Comparison of ENCODE assay signal across 12 cellular contexts in the genomic region with DNA sequence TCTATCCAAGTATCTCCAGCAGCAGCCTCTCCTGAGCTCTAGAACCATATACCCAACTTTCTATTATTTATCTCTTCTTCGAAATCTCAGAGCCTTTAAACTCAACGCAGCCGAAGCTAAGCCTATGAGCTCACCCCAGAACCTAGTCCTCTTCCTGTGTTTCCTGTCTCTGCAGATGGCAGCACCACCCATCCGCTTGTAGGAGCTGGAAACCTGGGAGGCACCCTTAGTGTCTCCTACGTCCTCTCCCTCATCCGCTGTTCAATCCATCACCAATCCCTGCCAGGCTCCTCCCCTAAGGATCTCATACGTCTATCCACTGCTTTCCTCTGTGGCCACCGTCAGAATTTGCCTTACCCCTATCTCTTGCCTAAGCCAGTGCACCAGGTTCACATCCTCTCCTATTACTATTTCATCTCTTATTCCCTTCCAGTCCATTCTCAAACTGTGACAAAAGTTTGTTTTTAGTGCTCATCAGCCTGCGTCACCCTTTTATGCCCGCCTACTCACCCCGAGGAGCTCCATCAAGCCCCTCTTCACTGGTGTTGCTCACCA. TPM values are rescaled to one million over a fixed set of nuclear protein-coding genes. Genes with fewer than 3 reads are reported as not detected.
DNase-seq lines count a peak whose midpoint lies in the region; ATAC-seq, FAIRE-seq and TF ChIP-seq lines count a peak whose summit lies in the region.
"Had no signal": no experiment of that assay in that cellular context is flagged by ENCODE, and none has a peak within 500 bp of the region (broad histone marks: within the 10 kb centered on the region; RNA-seq: fewer than 3 reads in every experiment).

No MANE protein-coding gene starts in this region.

- peaks cover 100% of the 10 kb centered on the region for H3K79me2 ChIP-seq in astrocyte (ENCODE audit: insufficient read depth, low read length)

- H3K27me3 ChIP-seq in astrocyte (ENCODE audit: insufficient read depth, low read length) (no peaks in the 10 kb centered on the region), tibial nerve (no peaks in the 10 kb centered on the region), pancreas (no peaks in the 10 kb centered on the region)
- H3K27me3 ChIP-seq: SJSA1 had no signal

- no peak overlapping the region for H3K9ac ChIP-seq in astrocyte (ENCODE audit: low read length)

- no peak for TF ChIP-seq POLR2A in tibial nerve (IDR thresholded peaks at IDR 0.05)

- H3K4me3 ChIP-seq in astrocyte (ENCODE audit: insufficient read depth, low read depth, low read length) (no peak overlapping the region), tibial nerve (no peak overlapping the region), pancreas (no peak overlapping the region)
- H3K4me3 ChIP-seq: SJSA1 had no signal

- no peak overlapping the region for H3K4me2 ChIP-seq in astrocyte (ENCODE audit: low read length)

- no peak for ATAC-seq in memory B cell (ENCODE audit: low read depth)
- no peak for ATAC-seq in pancreas

- TF ChIP-seq EP300 in tibial nerve (IDR thresholded peaks at IDR 0.05) = no peak

- 60 to 70% methylated on average over 11 of the region's 11 CpGs for WGBS in tibial nerve, 2 donors
- 83 to 87% methylated on average over 11 of the region's 11 CpGs for WGBS in pancreas, 2 donors

- peaks cover 100% of the 10 kb centered on the region for H4K20me1 ChIP-seq in astrocyte (ENCODE audit: insufficient read depth, low read length)

- peak overlapping the region; percentile 23 for H3K4me3 Mint-ChIP-seq in activated naive CD4-positive, alpha-beta T cell treated with anti-CD3 and anti-CD28 coated beads, Interleukin-2, amount 10 ng/mL, durations not matched to agents 7 days and 5 days
- H3K4me3 Mint-ChIP-seq in astrocyte (ENCODE audit: unreplicated experiment) (peak overlapping the region; percentile 6), memory B cell (no peak overlapping the region)

- CTCF ChIA-PET in activated naive CD4-positive, alpha-beta T cell treated with anti-CD3 and anti-CD28 coated beads, Interleukin-2, amount 10 ng/mL, durations not matched to agents 7 days and 5 days (lab: Charles Lee) = interaction anchor here (1.0 to 2.2 kb wide), 3 partner anchors 8 to 16 kb away, joined by 3 to 5 read pairs (median 4); a partner anchor contains a TSS

- H3K27me3 Mint-ChIP-seq in activated naive CD4-positive, alpha-beta T cell treated with anti-CD3 and anti-CD28 coated beads, Interleukin-2, amount 10 ng/mL, durations not matched to agents 7 days and 5 days = no peaks in the 10 kb centered on the region
- H3K27me3 Mint-ChIP-seq in astrocyte (ENCODE audit: low read depth, unreplicated experiment) (no peaks in the 10 kb centered on the region), memory B cell (no peaks in the 10 kb centered on the region)

- H2AFZ ChIP-seq in astrocyte (ENCODE audit: low read depth, low read length) = no peak overlapping the region

- no peaks in the 10 kb centered on the region for H3K9me3 Mint-ChIP-seq in activated naive CD4-positive, alpha-beta T cell treated with anti-CD3 and anti-CD28 coated beads, Interleukin-2, amount 10 ng/mL, durations not matched to agents 7 days and 5 days
- H3K9me3 Mint-ChIP-seq in astrocyte (ENCODE audit: unreplicated experiment) (no peaks in the 10 kb centered on the region), memory B cell (no peaks in the 10 kb centered on the region)

- H3K4me1 ChIP-seq in astrocyte (ENCODE audit: insufficient read depth, low read length) (peaks cover 40% of the 10 kb centered on the region), tibial nerve (peaks cover 7 to 96% (median 60%) of the 10 kb centered on the region in 4 donors), pancreas (peaks cover 6 to 36% (median 28%) of the 10 kb centered on the region in 3 donors)

- FAIRE-seq in astrocyte (lab: Jason Lieb, UNC) (no peak), pancreas (lab: Jason Lieb, UNC) (no peak)
- FAIRE-seq: H1 had no signal

- H3K9me3 ChIP-seq in astrocyte (ENCODE audit: insufficient read depth, low read depth, low read length) (no peaks in the 10 kb centered on the region), tibial nerve (no peaks in the 10 kb centered on the region), pancreas (no peaks in the 10 kb centered on the region)
- H3K9me3 ChIP-seq: SJSA1 had no signal

- peak; percentile 56 for DNase-seq in activated naive CD4-positive, alpha-beta T cell treated with anti-CD3 and anti-CD28 coated beads, Interleukin-2, amount 10 ng/mL, durations not matched to agents 7 days and 5 days
- no peak for DNase-seq in activated naive CD4-positive, alpha-beta T cell treated with anti-CD3 and anti-CD28 coated beads, Interleukin-2, amount 50 U/mL, for 16 hours
- DNase-seq in astrocyte (ENCODE audit: low read depth) (no peak), memory B cell (ENCODE audit: low spot score in 2 of 2) (no peak), tibial nerve (ENCODE audit: low spot score in 2 of 2) (no peak), D341Med (ENCODE audit: low spot score) (no peak), pancreas (no peak), hypothalamus (lab: John Stamatoyannopoulos, UW) (no peak)
- DNase-seq: activated CD4-positive, alpha-beta T cell treated with anti-CD3 and anti-CD28 coated beads for 48 hours; NCI-H510A treated with DMSO at 0.1 percent for 48 hours had no signal

- H3K36me3 Mint-ChIP-seq in activated naive CD4-positive, alpha-beta T cell treated with anti-CD3 and anti-CD28 coated beads, Interleukin-2, amount 10 ng/mL, durations not matched to agents 7 days and 5 days = peaks cover 46% of the 10 kb centered on the region
- peaks cover 19% of the 10 kb centered on the region for H3K36me3 Mint-ChIP-seq in astrocyte (ENCODE audit: low read depth, unreplicated experiment)
- H3K36me3 Mint-ChIP-seq in memory B cell = peaks cover 7% of the 10 kb centered on the region

- H3K27ac Mint-ChIP-seq in activated naive CD4-positive, alpha-beta T cell treated with anti-CD3 and anti-CD28 coated beads, Interleukin-2, amount 10 ng/mL, durations not matched to agents 7 days and 5 days = peak overlapping the region; percentile 33
- H3K27ac Mint-ChIP-seq in astrocyte (ENCODE audit: unreplicated experiment) (no peak overlapping the region), memory B cell (peak overlapping the region; percentile 19)

- intact Hi-C loops in pancreas (cut with DNase I) = no loop called here

- H3K36me3 ChIP-seq in astrocyte (ENCODE audit: insufficient read depth, low read length) (no peaks in the 10 kb centered on the region), tibial nerve (no peaks in the 10 kb centered on the region), pancreas (no peaks in the 10 kb centered on the region)

- TF ChIP-seq CTCF in astrocyte (IDR thresholded peaks at IDR 0.05; ENCODE audit: insufficient read depth, low read depth, low read length) = no peak
- TF ChIP-seq CTCF in tibial nerve (IDR thresholded peaks at IDR 0.05) = no peak
- TF ChIP-seq CTCF in pancreas (IDR thresholded peaks at IDR 0.05) = no peak

- H3K27ac ChIP-seq in astrocyte (ENCODE audit: low read depth, low read length) = no peak overlapping the region
- H3K27ac ChIP-seq in tibial nerve = peak overlapping the region; percentile 10 to 97 (median 69)
- H3K27ac ChIP-seq in pancreas = no peak overlapping the region
- H3K27ac ChIP-seq: SJSA1 had no signal

- H3K4me1 Mint-ChIP-seq in activated naive CD4-positive, alpha-beta T cell treated with anti-CD3 and anti-CD28 coated beads, Interleukin-2, amount 10 ng/mL, durations not matched to agents 7 days and 5 days = peaks cover 80% of the 10 kb centered on the region
- peaks cover 74% of the 10 kb centered on the region for H3K4me1 Mint-ChIP-seq in astrocyte (ENCODE audit: low read depth, unreplicated experiment)
- H3K4me1 Mint-ChIP-seq in memory B cell = peaks cover 42% of the 10 kb centered on the region

RNA-seq across cellular contexts. Expression of a gene that starts 9.6 kb away (rescaled TPM):
- total RNA-seq in astrocyte (69.7 and 70.3 TPM in 2 replicates), tibial nerve (100 to 1,000 TPM; 106 to 205 (median 110) TPM), pancreas (10 to 100 TPM; 17.3 to 47.8 (median 21.5) TPM)
- polyA plus RNA-seq in pancreas = 10 to 100 TPM; 20.9 to 31.9 TPM

Comparison
In these comparisons a context has a peak if more than half of its experiments do, and no peak if none do; other contexts are left out.
1. H3K27ac ChIP-seq: peak in tibial nerve (4 of 4); none in astrocyte (single experiment) and pancreas (0 of 4).